Comparison of ENCODE assay signal across 12 cellular contexts in genomic region chr17:66255527-66255971, GRCh38. TPM values are rescaled to one million over a fixed set of nuclear protein-coding genes. Genes with fewer than 3 reads are reported as not detected.
DNase-seq lines count a peak whose midpoint lies in the region; ATAC-seq and TF ChIP-seq lines count a peak whose summit lies in the region.
"Had no signal": no experiment of that assay in that cellular context is flagged by ENCODE, and none has a peak within 500 bp of the region (broad histone marks: within the 10 kb centered on the region; RNA-seq: fewer than 3 reads in every experiment).

No MANE protein-coding gene starts in this region.

- H3K36me3 ChIP-seq in ACC112 (ENCODE audit: insufficient read depth, low read length) (no peaks in the 10 kb centered on the region), DND-41 (ENCODE audit: insufficient read depth, low read length) (no peaks in the 10 kb centered on the region)
- H3K36me3 ChIP-seq: BLaER1, esophagus squamous epithelium, MG63 had no signal

- no peaks in the 10 kb centered on the region for H3K36me3 Mint-ChIP-seq in activated naive CD8-positive, alpha-beta T cell treated with anti-CD3 and anti-CD28 coated beads for 36 hours
- H3K36me3 Mint-ChIP-seq in MCF 10A (ENCODE audit: insufficient read depth, unreplicated experiment): no peaks in the 10 kb centered on the region

- H3K27me3 ChIP-seq in ACC112 (ENCODE audit: insufficient read depth, low read length) (no peaks in the 10 kb centered on the region), DND-41 (ENCODE audit: insufficient read depth, low read length, poor library complexity) (no peaks in the 10 kb centered on the region)
- H3K27me3 ChIP-seq: BLaER1, esophagus squamous epithelium, MG63 had no signal

- no peak for DNase-seq in DND-41
- peak; percentile 57 for DNase-seq in SK-N-DZ (ENCODE audit: low spot score)
- DNase-seq in activated naive CD8-positive, alpha-beta T cell treated with anti-CD3 and anti-CD28 coated beads for 36 hours: no peak
- DNase-seq in MCF 10A (ENCODE audit: unreplicated experiment): no peak
- no peak for DNase-seq in activated gamma-delta T cell treated with Interleukin-2 at 50 U/mL for 16 hours
- no peak for DNase-seq in C1 segment of cervical spinal cord (lab: John Stamatoyannopoulos, UW)
- DNase-seq: esophagus squamous epithelium had no signal

- H2AFZ ChIP-seq in ACC112 (ENCODE audit: low read length, unreplicated experiment): peak overlapping the region; percentile 40
- peak overlapping the region; percentile 50 for H2AFZ ChIP-seq in DND-41 (ENCODE audit: low read depth, low read length)

- POLR2A ChIA-PET in MCF 10A (lab: Yijun Ruan, JAX): interaction anchor here (0.6 to 1.2 kb wide), 4 partner anchors 259 to 419 kb away, joined by 3 to 4 read pairs (median 3); no protein-coding TSS in a partner anchor

- no peak overlapping the region for H3K4me2 ChIP-seq in DND-41 (ENCODE audit: insufficient read depth, low read length)
- H3K4me2 ChIP-seq: BLaER1 had no signal

- H3K4me1 ChIP-seq in ACC112 (ENCODE audit: control insufficient read depth, insufficient read depth, low read length, unreplicated experiment): no peaks in the 10 kb centered on the region
- H3K4me1 ChIP-seq in DND-41 (ENCODE audit: insufficient read depth, low read length): peaks cover 17% of the 10 kb centered on the region
- H3K4me1 ChIP-seq: BLaER1 had no signal

- intact Hi-C loops in MCF 10A (cut with micrococcal nuclease): loop anchor here (1.0 kb wide), 6 partner anchors 48 to 419 kb away; no protein-coding TSS in a partner anchor

- H3K4me1 Mint-ChIP-seq in activated naive CD8-positive, alpha-beta T cell treated with anti-CD3 and anti-CD28 coated beads for 36 hours: peaks cover 9% of the 10 kb centered on the region
- H3K4me1 Mint-ChIP-seq in MCF 10A (ENCODE audit: insufficient read depth, unreplicated experiment): no peaks in the 10 kb centered on the region

- H3K27ac ChIP-seq in ACC112 (ENCODE audit: low read depth, low read length) (no peak overlapping the region), DND-41 (ENCODE audit: low read length) (no peak overlapping the region)
- H3K27ac ChIP-seq: BLaER1, coronary artery, esophagus squamous epithelium had no signal

- CTCF ChIA-PET in MCF 10A (lab: Yijun Ruan, JAX): interaction anchor here (0.6 to 2.6 kb wide), 8 partner anchors 18 to 419 kb away, joined by 3 to 19 read pairs (median 4); no protein-coding TSS in a partner anchor

- H3K9ac ChIP-seq in DND-41 (ENCODE audit: low read depth, low read length): no peak overlapping the region
- H3K9ac ChIP-seq: BLaER1 had no signal

- ATAC-seq in DND-41 (ENCODE audit: insufficient read depth, low read depth) (peak; percentile 46; the same call in 2 of the 3 replicates), GM19328 (IDR thresholded peaks at IDR 0.05; ENCODE audit: unreplicated experiment) (no peak)

- H3K27ac Mint-ChIP-seq in activated naive CD8-positive, alpha-beta T cell treated with anti-CD3 and anti-CD28 coated beads for 36 hours: peak overlapping the region; percentile 79
- H3K27ac Mint-ChIP-seq in MCF 10A (ENCODE audit: low read depth, unreplicated experiment): no peak overlapping the region

- TF ChIP-seq CTCF in DND-41 (IDR thresholded peaks at IDR 0.05; ENCODE audit: borderline replicate concordance, extremely low read depth, low read length, poor library complexity, severe bottlenecking) (no peak), MCF 10A (IDR thresholded peaks at IDR 0.05; ENCODE audit: unreplicated experiment) (no peak)

- no peaks in the 10 kb centered on the region for H3K27me3 Mint-ChIP-seq in activated naive CD8-positive, alpha-beta T cell treated with anti-CD3 and anti-CD28 coated beads for 36 hours
- no peaks in the 10 kb centered on the region for H3K27me3 Mint-ChIP-seq in MCF 10A (ENCODE audit: insufficient read depth, unreplicated experiment)

- no peaks in the 10 kb centered on the region for H4K20me1 ChIP-seq in DND-41 (ENCODE audit: insufficient read depth, low read length)
- H4K20me1 ChIP-seq: BLaER1 had no signal

- H3K4me3 Mint-ChIP-seq in activated naive CD8-positive, alpha-beta T cell treated with anti-CD3 and anti-CD28 coated beads for 36 hours: peak overlapping the region; percentile 56
- no peak overlapping the region for H3K4me3 Mint-ChIP-seq in MCF 10A (ENCODE audit: unreplicated experiment)

- BruUV-seq in MCF 10A (replicated peaks; lab: Mats Ljungman, UMichigan): no TSS peak

- no peaks in the 10 kb centered on the region for H3K9me3 ChIP-seq in DND-41 (ENCODE audit: insufficient read depth, low read length, severe bottlenecking)
- H3K9me3 ChIP-seq: BLaER1, esophagus squamous epithelium, MG63 had no signal

- H3K79me2 ChIP-seq in ACC112 (ENCODE audit: control insufficient read depth, insufficient read depth, low read length, unreplicated experiment): no peaks in the 10 kb centered on the region
- H3K79me2 ChIP-seq in DND-41 (ENCODE audit: insufficient read depth, low read length): no peaks in the 10 kb centered on the region

- H3K4me3 ChIP-seq in ACC112 (ENCODE audit: low read depth, low read length) (no peak overlapping the region), DND-41 (ENCODE audit: low read depth in 1 of 2, low read length in 2 of 2) (no peak overlapping the region)
- H3K4me3 ChIP-seq: BLaER1, coronary artery, esophagus squamous epithelium, MG63 had no signal

- no peaks in the 10 kb centered on the region for H3K9me3 Mint-ChIP-seq in activated naive CD8-positive, alpha-beta T cell treated with anti-CD3 and anti-CD28 coated beads for 36 hours
- no peaks in the 10 kb centered on the region for H3K9me3 Mint-ChIP-seq in MCF 10A (ENCODE audit: unreplicated experiment)

RNA-seq across cellular contexts. Expression of gene APOH, which starts 26.3 kb away (rescaled TPM):
- not detected in 2 replicates for polyA plus RNA-seq in SK-N-DZ (2014; cell fraction: cytosol; rRNA removed)
- polyA plus RNA-seq in SK-N-DZ (2014; cell fraction: nucleus; rRNA removed): not detected in 2 replicates
- not detected for total RNA-seq in activated naive CD8-positive, alpha-beta T cell treated with anti-CD3 and anti-CD28 coated beads for 36 hours
- total RNA-seq in MCF 10A (2022): not detected in 2 replicates
- total RNA-seq: esophagus squamous epithelium had no signal

RNA-seq across cellular contexts. Expression of gene PRKCA, which starts 46.9 kb away (rescaled TPM):
- polyA plus RNA-seq in SK-N-DZ (2014; cell fraction: cytosol; rRNA removed): 7.9 and 8.2 TPM in 2 replicates
- polyA plus RNA-seq in SK-N-DZ (2014; cell fraction: nucleus; rRNA removed): 3.3 and 4.9 TPM in 2 replicates
- 10 to 100 TPM; 63.5 to 65.8 TPM for total RNA-seq in activated naive CD8-positive, alpha-beta T cell treated with anti-CD3 and anti-CD28 coated beads for 36 hours
- total RNA-seq in MCF 10A (2022): 20.7 and 22.8 TPM in 2 replicates
